Comparison of ENCODE assay signal across 1 cellular context in genomic region chr9:133335924-133336811, GRCh38.
A peak's percentile ranks its signal among the peaks of the same experiment; 100 is the strongest.
TF ChIP-seq lines count a peak whose summit lies in the region.

Gene SURF6, minus strand, starts transcription at chr9:133336188. Its CDS starts 56 bp downstream, at chr9:133336132.

TF ChIP-seq in K562, 482 proteins besides CTCF, POLR2A, EP300 and RAD21 (continued from another document):
- TF ChIP-seq ZMIZ1 (IDR thresholded peaks at IDR 0.05; ENCODE audit: low read depth in 2 of 2, low read length in 2 of 2), result peak; percentile 72 to 99
- TF ChIP-seq SIN3A (IDR thresholded peaks at IDR 0.05; ENCODE audit: borderline replicate concordance in 2 of 2, control insufficient read depth in 1 of 2, low read depth in 2 of 2, low read length in 2 of 2), result peak; percentile 90 to 96
- peak; percentile 95 for TF ChIP-seq POLR2G (IDR thresholded peaks at IDR 0.05; ENCODE audit: low read depth, low read length)
- TF ChIP-seq ZBED1 (IDR thresholded peaks at IDR 0.05), result peak; percentile 48; the same call in 1 of the 2 replicates
- peak; percentile 98 to 99 for TF ChIP-seq MAZ (CRISPR knock-in tag; conservative IDR thresholded peaks at IDR 0.05 in 1 of 2, IDR thresholded peaks at IDR 0.05 in 1 of 2)
- TF ChIP-seq, protein P1, sequence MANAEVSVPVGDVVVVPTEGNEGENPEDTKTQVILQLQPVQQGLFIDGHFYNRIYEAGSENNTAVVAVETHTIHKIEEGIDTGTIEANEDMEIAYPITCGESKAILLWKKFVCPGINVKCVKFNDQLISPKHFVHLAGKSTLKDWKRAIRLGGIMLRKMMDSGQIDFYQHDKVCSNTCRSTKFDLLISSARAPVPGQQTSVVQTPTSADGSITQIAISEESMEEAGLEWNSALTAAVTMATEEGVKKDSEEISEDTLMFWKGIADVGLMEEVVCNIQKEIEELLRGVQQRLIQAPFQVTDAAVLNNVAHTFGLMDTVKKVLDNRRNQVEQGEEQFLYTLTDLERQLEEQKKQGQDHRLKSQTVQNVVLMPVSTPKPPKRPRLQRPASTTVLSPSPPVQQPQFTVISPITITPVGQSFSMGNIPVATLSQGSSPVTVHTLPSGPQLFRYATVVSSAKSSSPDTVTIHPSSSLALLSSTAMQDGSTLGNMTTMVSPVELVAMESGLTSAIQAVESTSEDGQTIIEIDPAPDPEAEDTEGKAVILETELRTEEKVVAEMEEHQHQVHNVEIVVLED (CRISPR knock-in tag; IDR thresholded peaks at IDR 0.05), result peak; percentile 85
- TF ChIP-seq ATF6 (CRISPR knock-in tag; IDR thresholded peaks at IDR 0.05), result peak; percentile 92; the same call in 1 of the 2 replicates
- peak; percentile 63; the same call in 1 of the 2 replicates for TF ChIP-seq EGR1 (conservative IDR thresholded peaks at IDR 0.05)
- TF ChIP-seq PHTF2 (CRISPR knock-in tag; IDR thresholded peaks at IDR 0.05), result no peak
- 0 out of 2 replicates have a peak, but pooled peaks have one; percentile 19 for TF ChIP-seq SMAD4 (CRISPR knock-in tag; conservative IDR thresholded peaks at IDR 0.05)
- peak; percentile 97 for TF ChIP-seq GABPA (tag; conservative IDR thresholded peaks at IDR 0.05; ENCODE audit: low read depth)
- TF ChIP-seq ZSCAN32 (CRISPR knock-in tag; IDR thresholded peaks at IDR 0.05), result 0 out of 2 replicates have a peak, but pooled peaks have one; percentile 34
- peak; percentile 80 for TF ChIP-seq DIDO1 (tag; IDR thresholded peaks at IDR 0.05; ENCODE audit: low read depth)
- TF ChIP-seq NEUROD1 (IDR thresholded peaks at IDR 0.05; ENCODE audit: borderline replicate concordance, low read depth, low read length, partially characterized antibody), result peak; percentile 78
- TF ChIP-seq ETV6 (IDR thresholded peaks at IDR 0.05; ENCODE audit: borderline replicate concordance in 1 of 2, low read depth in 2 of 2, low read length in 1 of 2), result 0 out of 4 replicates have a peak, but pooled peaks of 1 of the 2 experiments have one; percentile 15
- TF ChIP-seq ETV6 (CRISPR knock-in tag; IDR thresholded peaks at IDR 0.05; ENCODE audit: borderline replicate concordance), result no peak
- TF ChIP-seq ZBTB12 (CRISPR knock-in tag; IDR thresholded peaks at IDR 0.05), result peak; percentile 13; the same call in 1 of the 2 replicates
- peak; percentile 54; the same call in 1 of the 2 replicates for TF ChIP-seq TGIF2 (CRISPR knock-in tag; IDR thresholded peaks at IDR 0.05)
- TF ChIP-seq TCF15 (CRISPR knock-in tag; IDR thresholded peaks at IDR 0.05), result peak; percentile 33; the same call in 1 of the 2 replicates
- TF ChIP-seq CXXC5 (CRISPR knock-in tag; IDR thresholded peaks at IDR 0.05), result peak; percentile 96
- TF ChIP-seq ZFX (CRISPR knock-in tag; IDR thresholded peaks at IDR 0.05), result peak; percentile 79
- TF ChIP-seq, protein P2, sequence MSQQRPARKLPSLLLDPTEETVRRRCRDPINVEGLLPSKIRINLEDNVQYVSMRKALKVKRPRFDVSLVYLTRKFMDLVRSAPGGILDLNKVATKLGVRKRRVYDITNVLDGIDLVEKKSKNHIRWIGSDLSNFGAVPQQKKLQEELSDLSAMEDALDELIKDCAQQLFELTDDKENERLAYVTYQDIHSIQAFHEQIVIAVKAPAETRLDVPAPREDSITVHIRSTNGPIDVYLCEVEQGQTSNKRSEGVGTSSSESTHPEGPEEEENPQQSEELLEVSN (IDR thresholded peaks at IDR 0.05; ENCODE audit: borderline replicate concordance in 1 of 2, extremely low read depth in 1 of 2, insufficient read depth in 1 of 2, insufficient read length in 1 of 2, low read depth in 1 of 2, low read length in 1 of 2, poor library complexity in 1 of 2, severe bottlenecking in 1 of 2), result peak; percentile 81 to 87
- TF ChIP-seq ZNF589 (CRISPR knock-in tag; IDR thresholded peaks at IDR 0.05; ENCODE audit: low read depth), result 0 out of 2 replicates have a peak, but pooled peaks have one; percentile 70
- TF ChIP-seq USF2 (CRISPR knock-in tag; IDR thresholded peaks at IDR 0.05), result peak; percentile 3
- peak; percentile 47; the same call in 1 of the 2 replicates for TF ChIP-seq GATAD2A (IDR thresholded peaks at IDR 0.05)
- no peak for TF ChIP-seq ZNF785 (CRISPR knock-in tag; IDR thresholded peaks at IDR 0.05)
- peak; percentile 71; the same call in 1 of the 2 replicates for TF ChIP-seq CREB1 (IDR thresholded peaks at IDR 0.05)
- peak; percentile 78 for TF ChIP-seq CREB1 (CRISPR knock-in tag; IDR thresholded peaks at IDR 0.05)
- TF ChIP-seq SREBF2 (CRISPR knock-in tag; IDR thresholded peaks at IDR 0.05), result 0 out of 2 replicates have a peak, but pooled peaks have one; percentile 51
- no peak for TF ChIP-seq ZNF41 (CRISPR knock-in tag; conservative IDR thresholded peaks at IDR 0.05)
- TF ChIP-seq MBD2 (IDR thresholded peaks at IDR 0.05; ENCODE audit: borderline replicate concordance, low read depth), result peak; percentile 75
- TF ChIP-seq HCFC1 (IDR thresholded peaks at IDR 0.05; ENCODE audit: low read depth, low read length), result peak; percentile 87
- TF ChIP-seq, protein P3, sequence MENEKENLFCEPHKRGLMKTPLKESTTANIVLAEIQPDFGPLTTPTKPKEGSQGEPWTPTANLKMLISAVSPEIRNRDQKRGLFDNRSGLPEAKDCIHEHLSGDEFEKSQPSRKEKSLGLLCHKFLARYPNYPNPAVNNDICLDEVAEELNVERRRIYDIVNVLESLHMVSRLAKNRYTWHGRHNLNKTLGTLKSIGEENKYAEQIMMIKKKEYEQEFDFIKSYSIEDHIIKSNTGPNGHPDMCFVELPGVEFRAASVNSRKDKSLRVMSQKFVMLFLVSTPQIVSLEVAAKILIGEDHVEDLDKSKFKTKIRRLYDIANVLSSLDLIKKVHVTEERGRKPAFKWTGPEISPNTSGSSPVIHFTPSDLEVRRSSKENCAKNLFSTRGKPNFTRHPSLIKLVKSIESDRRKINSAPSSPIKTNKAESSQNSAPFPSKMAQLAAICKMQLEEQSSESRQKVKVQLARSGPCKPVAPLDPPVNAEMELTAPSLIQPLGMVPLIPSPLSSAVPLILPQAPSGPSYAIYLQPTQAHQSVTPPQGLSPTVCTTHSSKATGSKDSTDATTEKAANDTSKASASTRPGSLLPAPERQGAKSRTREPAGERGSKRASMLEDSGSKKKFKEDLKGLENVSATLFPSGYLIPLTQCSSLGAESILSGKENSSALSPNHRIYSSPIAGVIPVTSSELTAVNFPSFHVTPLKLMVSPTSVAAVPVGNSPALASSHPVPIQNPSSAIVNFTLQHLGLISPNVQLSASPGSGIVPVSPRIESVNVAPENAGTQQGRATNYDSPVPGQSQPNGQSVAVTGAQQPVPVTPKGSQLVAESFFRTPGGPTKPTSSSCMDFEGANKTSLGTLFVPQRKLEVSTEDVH (IDR thresholded peaks at IDR 0.05; ENCODE audit: low read depth, partially characterized antibody), result peak; percentile 76
- TF ChIP-seq STAT5A (IDR thresholded peaks at IDR 0.05; ENCODE audit: borderline replicate concordance, low read length), result no peak; the same call in 1 of the 2 replicates
